In genomic region chr3:16406579-16406978, GRCh38 we compare ENCODE assay signal across 1 cellular context.
TF ChIP-seq lines count a peak whose summit lies in the region.

No MANE protein-coding gene starts in this region.

TF ChIP-seq in GM12878, 131 proteins besides CTCF, POLR2A, EP300 and RAD21 (continued from another document):
- no peak for TF ChIP-seq PBX3 (IDR thresholded peaks at IDR 0.05; ENCODE audit: insufficient replicate concordance, low read depth, low read length)
- TF ChIP-seq ASH2L (IDR thresholded peaks at IDR 0.05; ENCODE audit: borderline replicate concordance, low read depth) = no peak
